2 cellular contexts compared by ENCODE assay signal in genomic region chr2:117257369-117257768, GRCh38.
"Had no signal": no experiment of that assay in that cellular context is flagged by ENCODE, and none has a peak within 500 bp of the region (broad histone marks: within the 10 kb centered on the region; RNA-seq: fewer than 3 reads in every experiment).

No MANE protein-coding gene starts in this region.

- H3K4me3 ChIP-seq: GM12878 had no signal

- ATAC-seq: GM12878 had no signal

- DNase-seq: GF-D8 had no signal
